ENCODE assay signal across 1 cellular context in the genomic region with DNA sequence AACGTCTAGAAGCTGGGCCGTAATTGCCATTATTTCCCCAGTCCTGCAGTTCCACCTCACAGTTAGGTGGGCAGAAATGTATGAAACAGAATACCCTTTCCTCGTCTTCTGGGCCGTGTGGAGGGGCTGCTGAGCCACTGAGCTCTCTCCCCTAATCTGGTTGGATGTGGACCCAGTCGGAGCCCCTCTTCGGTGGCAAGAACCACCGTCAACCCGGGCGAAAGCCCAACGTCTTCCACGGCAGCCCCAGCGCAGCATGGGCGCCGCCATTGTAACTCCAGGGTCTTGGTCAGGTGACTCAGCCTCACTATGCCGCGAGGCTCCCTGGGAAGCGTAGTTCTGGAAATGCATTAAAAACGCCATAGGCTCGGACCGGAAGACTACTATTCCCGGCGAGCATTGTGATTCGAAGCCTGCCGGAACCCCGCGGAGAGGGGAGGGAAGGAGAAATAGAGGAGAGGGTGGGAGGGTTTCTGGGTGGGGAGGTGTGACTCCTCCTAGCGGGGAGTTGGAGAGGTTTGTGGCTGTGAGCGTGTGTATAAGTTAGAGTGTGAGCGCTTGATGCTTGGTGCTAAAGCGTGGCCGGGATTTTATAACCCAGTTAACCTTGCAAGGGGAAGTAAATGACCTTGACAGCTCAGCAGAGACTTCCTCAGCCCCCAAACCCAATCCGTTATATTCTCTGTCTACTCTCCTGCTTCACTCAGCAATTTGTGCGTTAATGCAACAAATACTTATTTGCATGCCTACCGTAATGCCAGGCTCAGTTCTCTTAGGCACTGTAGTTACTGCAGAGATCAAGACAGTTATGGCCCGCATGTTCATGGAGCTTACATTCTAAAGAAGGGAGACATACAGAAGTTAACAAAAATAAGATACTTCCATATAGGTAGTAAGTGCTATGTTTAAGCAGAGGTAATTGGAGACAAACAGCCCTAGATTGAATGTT.
TF ChIP-seq lines count a peak whose summit lies in the region.

A gene with protein sequence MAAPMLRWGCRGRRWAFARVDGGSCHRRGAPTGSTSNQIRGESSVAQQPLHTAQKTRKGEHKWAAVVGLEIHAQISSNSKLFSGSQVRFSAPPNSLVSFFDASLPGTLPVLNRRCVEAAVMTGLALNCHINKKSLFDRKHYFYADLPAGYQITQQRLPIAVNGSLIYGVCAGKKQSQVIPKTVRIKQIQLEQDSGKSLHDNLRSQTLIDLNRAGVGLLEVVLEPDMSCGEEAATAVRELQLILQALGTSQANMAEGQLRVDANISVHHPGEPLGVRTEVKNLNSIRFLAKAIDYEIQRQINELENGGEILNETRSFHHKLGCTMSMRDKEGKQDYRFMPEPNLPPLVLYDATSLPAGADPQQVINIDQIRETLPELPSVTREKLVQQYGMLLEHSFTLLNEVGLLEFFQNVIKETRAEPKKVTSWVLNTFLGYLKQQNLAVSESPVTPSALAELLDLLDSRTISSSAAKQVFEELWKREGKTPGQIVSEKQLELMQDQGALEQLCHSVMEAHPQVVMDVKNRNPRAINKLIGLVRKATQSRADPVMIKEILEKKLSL (minus strand): TSS at position 295 of the 949 bp plus-strand sequence. CDS start 25 bp downstream, at position 270.

TF ChIP-seq in HepG2, 621 proteins besides CTCF, POLR2A, EP300 and RAD21 (continued from another document and continues in another):
- peak; percentile 93 for TF ChIP-seq MAZ (IDR thresholded peaks at IDR 0.05; ENCODE audit: borderline replicate concordance, low read depth, low read length)
- TF ChIP-seq MAZ (CRISPR knock-in tag; IDR thresholded peaks at IDR 0.05; ENCODE audit: low read depth) = peak; percentile 59; the same call in 1 of the 2 replicates
- TF ChIP-seq, protein P1, sequence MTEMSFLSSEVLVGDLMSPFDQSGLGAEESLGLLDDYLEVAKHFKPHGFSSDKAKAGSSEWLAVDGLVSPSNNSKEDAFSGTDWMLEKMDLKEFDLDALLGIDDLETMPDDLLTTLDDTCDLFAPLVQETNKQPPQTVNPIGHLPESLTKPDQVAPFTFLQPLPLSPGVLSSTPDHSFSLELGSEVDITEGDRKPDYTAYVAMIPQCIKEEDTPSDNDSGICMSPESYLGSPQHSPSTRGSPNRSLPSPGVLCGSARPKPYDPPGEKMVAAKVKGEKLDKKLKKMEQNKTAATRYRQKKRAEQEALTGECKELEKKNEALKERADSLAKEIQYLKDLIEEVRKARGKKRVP (CRISPR knock-in tag; IDR thresholded peaks at IDR 0.05) = 0 out of 4 replicates have a peak, but pooled peaks of 1 of the 2 experiments have one; percentile 42
- peak; percentile 32; the same call in 1 of the 2 replicates for TF ChIP-seq BORCS8-MEF2B (CRISPR knock-in tag; IDR thresholded peaks at IDR 0.05)
- TF ChIP-seq NFE2 (CRISPR knock-in tag; IDR thresholded peaks at IDR 0.05) = no peak
- no peak for TF ChIP-seq GTF2F1 (IDR thresholded peaks at IDR 0.05; ENCODE audit: low read length)
- TF ChIP-seq TRIM24 (CRISPR knock-in tag; IDR thresholded peaks at IDR 0.05) = no peak
- TF ChIP-seq, protein P2, sequence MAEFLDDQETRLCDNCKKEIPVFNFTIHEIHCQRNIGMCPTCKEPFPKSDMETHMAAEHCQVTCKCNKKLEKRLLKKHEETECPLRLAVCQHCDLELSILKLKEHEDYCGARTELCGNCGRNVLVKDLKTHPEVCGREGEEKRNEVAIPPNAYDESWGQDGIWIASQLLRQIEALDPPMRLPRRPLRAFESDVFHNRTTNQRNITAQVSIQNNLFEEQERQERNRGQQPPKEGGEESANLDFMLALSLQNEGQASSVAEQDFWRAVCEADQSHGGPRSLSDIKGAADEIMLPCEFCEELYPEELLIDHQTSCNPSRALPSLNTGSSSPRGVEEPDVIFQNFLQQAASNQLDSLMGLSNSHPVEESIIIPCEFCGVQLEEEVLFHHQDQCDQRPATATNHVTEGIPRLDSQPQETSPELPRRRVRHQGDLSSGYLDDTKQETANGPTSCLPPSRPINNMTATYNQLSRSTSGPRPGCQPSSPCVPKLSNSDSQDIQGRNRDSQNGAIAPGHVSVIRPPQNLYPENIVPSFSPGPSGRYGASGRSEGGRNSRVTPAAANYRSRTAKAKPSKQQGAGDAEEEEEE (CRISPR knock-in tag; IDR thresholded peaks at IDR 0.05; ENCODE audit: borderline replicate concordance) = no peak
- TF ChIP-seq HOXA7 (CRISPR knock-in tag; IDR thresholded peaks at IDR 0.05) = no peak
- TF ChIP-seq GATA4 (IDR thresholded peaks at IDR 0.05; ENCODE audit: borderline replicate concordance, low read depth) = 0 out of 2 replicates have a peak, but pooled peaks have one; percentile 17
- no peak for TF ChIP-seq CEBPB (IDR thresholded peaks at IDR 0.05; ENCODE audit: borderline replicate concordance, low read depth, low read length)
- no peak for TF ChIP-seq ZSCAN20 (CRISPR knock-in tag; IDR thresholded peaks at IDR 0.05; ENCODE audit: borderline replicate concordance)
- no peak for TF ChIP-seq ZNF780A (CRISPR knock-in tag; IDR thresholded peaks at IDR 0.05)
- no peak for TF ChIP-seq RCOR2 (CRISPR knock-in tag; IDR thresholded peaks at IDR 0.05)
- TF ChIP-seq, protein P3, sequence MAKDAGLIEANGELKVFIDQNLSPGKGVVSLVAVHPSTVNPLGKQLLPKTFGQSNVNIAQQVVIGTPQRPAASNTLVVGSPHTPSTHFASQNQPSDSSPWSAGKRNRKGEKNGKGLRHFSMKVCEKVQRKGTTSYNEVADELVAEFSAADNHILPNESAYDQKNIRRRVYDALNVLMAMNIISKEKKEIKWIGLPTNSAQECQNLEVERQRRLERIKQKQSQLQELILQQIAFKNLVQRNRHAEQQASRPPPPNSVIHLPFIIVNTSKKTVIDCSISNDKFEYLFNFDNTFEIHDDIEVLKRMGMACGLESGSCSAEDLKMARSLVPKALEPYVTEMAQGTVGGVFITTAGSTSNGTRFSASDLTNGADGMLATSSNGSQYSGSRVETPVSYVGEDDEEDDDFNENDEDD (CRISPR knock-in tag; IDR thresholded peaks at IDR 0.05; ENCODE audit: borderline replicate concordance) = no peak; the same call in 1 of the 2 replicates
- TF ChIP-seq ZNF180 (CRISPR knock-in tag; IDR thresholded peaks at IDR 0.05; ENCODE audit: borderline replicate concordance, low read depth) = no peak
- TF ChIP-seq NFIB (CRISPR knock-in tag; IDR thresholded peaks at IDR 0.05; ENCODE audit: borderline replicate concordance) = no peak
- TF ChIP-seq PCBP1 (IDR thresholded peaks at IDR 0.05; ENCODE audit: borderline replicate concordance, low read depth, low read length) = 0 out of 2 replicates have a peak, but pooled peaks have one; percentile 70
- TF ChIP-seq RBM39 (IDR thresholded peaks at IDR 0.05; ENCODE audit: low read depth, low read length, poor library complexity, severe bottlenecking) = no peak
- TF ChIP-seq ZNF773 (CRISPR knock-in tag; IDR thresholded peaks at IDR 0.05; ENCODE audit: borderline replicate concordance) = no peak
- peak; percentile 62; the same call in 1 of the 2 replicates for TF ChIP-seq ZNF350 (CRISPR knock-in tag; IDR thresholded peaks at IDR 0.05; ENCODE audit: borderline replicate concordance, low read depth)
- no peak for TF ChIP-seq KDM3A (CRISPR knock-in tag; IDR thresholded peaks at IDR 0.05; ENCODE audit: low read depth)
- TF ChIP-seq, protein P4, sequence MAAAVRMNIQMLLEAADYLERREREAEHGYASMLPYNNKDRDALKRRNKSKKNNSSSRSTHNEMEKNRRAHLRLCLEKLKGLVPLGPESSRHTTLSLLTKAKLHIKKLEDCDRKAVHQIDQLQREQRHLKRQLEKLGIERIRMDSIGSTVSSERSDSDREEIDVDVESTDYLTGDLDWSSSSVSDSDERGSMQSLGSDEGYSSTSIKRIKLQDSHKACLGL (CRISPR knock-in tag; IDR thresholded peaks at IDR 0.05) = peak; percentile 79; the same call in 1 of the 2 replicates
- TF ChIP-seq CBX2 (IDR thresholded peaks at IDR 0.05; ENCODE audit: low read depth, low read length) = no peak
- TF ChIP-seq CBX2 (CRISPR knock-in tag; IDR thresholded peaks at IDR 0.05; ENCODE audit: low read depth) = no peak
- no peak for TF ChIP-seq CEBPG (CRISPR knock-in tag; IDR thresholded peaks at IDR 0.05)
- peak; percentile 31; the same call in 1 of the 2 replicates for TF ChIP-seq BCL6 (CRISPR knock-in tag; IDR thresholded peaks at IDR 0.05)
- TF ChIP-seq, protein P5, sequence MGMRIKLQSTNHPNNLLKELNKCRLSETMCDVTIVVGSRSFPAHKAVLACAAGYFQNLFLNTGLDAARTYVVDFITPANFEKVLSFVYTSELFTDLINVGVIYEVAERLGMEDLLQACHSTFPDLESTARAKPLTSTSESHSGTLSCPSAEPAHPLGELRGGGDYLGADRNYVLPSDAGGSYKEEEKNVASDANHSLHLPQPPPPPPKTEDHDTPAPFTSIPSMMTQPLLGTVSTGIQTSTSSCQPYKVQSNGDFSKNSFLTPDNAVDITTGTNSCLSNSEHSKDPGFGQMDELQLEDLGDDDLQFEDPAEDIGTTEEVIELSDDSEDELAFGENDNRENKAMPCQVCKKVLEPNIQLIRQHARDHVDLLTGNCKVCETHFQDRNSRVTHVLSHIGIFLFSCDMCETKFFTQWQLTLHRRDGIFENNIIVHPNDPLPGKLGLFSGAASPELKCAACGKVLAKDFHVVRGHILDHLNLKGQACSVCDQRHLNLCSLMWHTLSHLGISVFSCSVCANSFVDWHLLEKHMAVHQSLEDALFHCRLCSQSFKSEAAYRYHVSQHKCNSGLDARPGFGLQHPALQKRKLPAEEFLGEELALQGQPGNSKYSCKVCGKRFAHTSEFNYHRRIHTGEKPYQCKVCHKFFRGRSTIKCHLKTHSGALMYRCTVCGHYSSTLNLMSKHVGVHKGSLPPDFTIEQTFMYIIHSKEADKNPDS (CRISPR knock-in tag; IDR thresholded peaks at IDR 0.05) = no peak
- no peak for TF ChIP-seq ZNF747 (CRISPR knock-in tag; IDR thresholded peaks at IDR 0.05; ENCODE audit: borderline replicate concordance)
- TF ChIP-seq ZNF160 (CRISPR knock-in tag; IDR thresholded peaks at IDR 0.05) = no peak
- TF ChIP-seq HES4 (CRISPR knock-in tag; IDR thresholded peaks at IDR 0.05; ENCODE audit: borderline replicate concordance) = no peak
- TF ChIP-seq ZNF879 (CRISPR knock-in tag; IDR thresholded peaks at IDR 0.05) = no peak
- no peak for TF ChIP-seq ZNF3 (CRISPR knock-in tag; IDR thresholded peaks at IDR 0.05)
- no peak for TF ChIP-seq ZNF781 (CRISPR knock-in tag; IDR thresholded peaks at IDR 0.05; ENCODE audit: borderline replicate concordance, not compliant biosample characterization)
- peak; percentile 85 for TF ChIP-seq KMT2B (CRISPR knock-in tag; IDR thresholded peaks at IDR 0.05)
- peak; percentile 76; the same call in 1 of the 2 replicates for TF ChIP-seq KAT7 (CRISPR knock-in tag; IDR thresholded peaks at IDR 0.05; ENCODE audit: borderline replicate concordance)
- TF ChIP-seq ZNF337 (CRISPR knock-in tag; IDR thresholded peaks at IDR 0.05; ENCODE audit: borderline replicate concordance, low read depth) = no peak
- TF ChIP-seq, protein P6, sequence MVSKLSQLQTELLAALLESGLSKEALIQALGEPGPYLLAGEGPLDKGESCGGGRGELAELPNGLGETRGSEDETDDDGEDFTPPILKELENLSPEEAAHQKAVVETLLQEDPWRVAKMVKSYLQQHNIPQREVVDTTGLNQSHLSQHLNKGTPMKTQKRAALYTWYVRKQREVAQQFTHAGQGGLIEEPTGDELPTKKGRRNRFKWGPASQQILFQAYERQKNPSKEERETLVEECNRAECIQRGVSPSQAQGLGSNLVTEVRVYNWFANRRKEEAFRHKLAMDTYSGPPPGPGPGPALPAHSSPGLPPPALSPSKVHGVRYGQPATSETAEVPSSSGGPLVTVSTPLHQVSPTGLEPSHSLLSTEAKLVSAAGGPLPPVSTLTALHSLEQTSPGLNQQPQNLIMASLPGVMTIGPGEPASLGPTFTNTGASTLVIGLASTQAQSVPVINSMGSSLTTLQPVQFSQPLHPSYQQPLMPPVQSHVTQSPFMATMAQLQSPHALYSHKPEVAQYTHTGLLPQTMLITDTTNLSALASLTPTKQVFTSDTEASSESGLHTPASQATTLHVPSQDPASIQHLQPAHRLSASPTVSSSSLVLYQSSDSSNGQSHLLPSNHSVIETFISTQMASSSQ (IDR thresholded peaks at IDR 0.05; ENCODE audit: low read depth) = peak; percentile 42; the same call in 1 of the 2 replicates
- TF ChIP-seq, protein P6 (CRISPR knock-in tag; IDR thresholded peaks at IDR 0.05; ENCODE audit: borderline replicate concordance) = peak; percentile 21; the same call in 1 of the 2 replicates
- TF ChIP-seq, protein P7, sequence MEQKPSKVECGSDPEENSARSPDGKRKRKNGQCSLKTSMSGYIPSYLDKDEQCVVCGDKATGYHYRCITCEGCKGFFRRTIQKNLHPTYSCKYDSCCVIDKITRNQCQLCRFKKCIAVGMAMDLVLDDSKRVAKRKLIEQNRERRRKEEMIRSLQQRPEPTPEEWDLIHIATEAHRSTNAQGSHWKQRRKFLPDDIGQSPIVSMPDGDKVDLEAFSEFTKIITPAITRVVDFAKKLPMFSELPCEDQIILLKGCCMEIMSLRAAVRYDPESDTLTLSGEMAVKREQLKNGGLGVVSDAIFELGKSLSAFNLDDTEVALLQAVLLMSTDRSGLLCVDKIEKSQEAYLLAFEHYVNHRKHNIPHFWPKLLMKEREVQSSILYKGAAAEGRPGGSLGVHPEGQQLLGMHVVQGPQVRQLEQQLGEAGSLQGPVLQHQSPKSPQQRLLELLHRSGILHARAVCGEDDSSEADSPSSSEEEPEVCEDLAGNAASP (CRISPR knock-in tag; IDR thresholded peaks at IDR 0.05; ENCODE audit: borderline replicate concordance) = peak; percentile 52; the same call in 1 of the 2 replicates
- TF ChIP-seq, protein P8, sequence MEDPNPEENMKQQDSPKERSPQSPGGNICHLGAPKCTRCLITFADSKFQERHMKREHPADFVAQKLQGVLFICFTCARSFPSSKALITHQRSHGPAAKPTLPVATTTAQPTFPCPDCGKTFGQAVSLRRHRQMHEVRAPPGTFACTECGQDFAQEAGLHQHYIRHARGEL (CRISPR knock-in tag; IDR thresholded peaks at IDR 0.05) = no peak
- TF ChIP-seq, protein P9, sequence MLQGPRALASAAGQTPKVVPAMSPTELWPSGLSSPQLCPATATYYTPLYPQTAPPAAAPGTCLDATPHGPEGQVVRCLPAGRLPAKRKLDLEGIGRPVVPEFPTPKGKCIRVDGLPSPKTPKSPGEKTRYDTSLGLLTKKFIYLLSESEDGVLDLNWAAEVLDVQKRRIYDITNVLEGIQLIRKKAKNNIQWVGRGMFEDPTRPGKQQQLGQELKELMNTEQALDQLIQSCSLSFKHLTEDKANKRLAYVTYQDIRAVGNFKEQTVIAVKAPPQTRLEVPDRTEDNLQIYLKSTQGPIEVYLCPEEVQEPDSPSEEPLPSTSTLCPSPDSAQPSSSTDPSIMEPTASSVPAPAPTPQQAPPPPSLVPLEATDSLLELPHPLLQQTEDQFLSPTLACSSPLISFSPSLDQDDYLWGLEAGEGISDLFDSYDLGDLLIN (CRISPR knock-in tag; IDR thresholded peaks at IDR 0.05; ENCODE audit: borderline replicate concordance) = peak; percentile 51; the same call in 1 of the 2 replicates
- TF ChIP-seq ZNF225 (CRISPR knock-in tag; IDR thresholded peaks at IDR 0.05) = no peak
- no peak for TF ChIP-seq NFYB (CRISPR knock-in tag; IDR thresholded peaks at IDR 0.05)
- TF ChIP-seq ZNF331 (CRISPR knock-in tag; IDR thresholded peaks at IDR 0.05) = peak; percentile 21; the same call in 1 of the 2 replicates
